In the genomic region with DNA sequence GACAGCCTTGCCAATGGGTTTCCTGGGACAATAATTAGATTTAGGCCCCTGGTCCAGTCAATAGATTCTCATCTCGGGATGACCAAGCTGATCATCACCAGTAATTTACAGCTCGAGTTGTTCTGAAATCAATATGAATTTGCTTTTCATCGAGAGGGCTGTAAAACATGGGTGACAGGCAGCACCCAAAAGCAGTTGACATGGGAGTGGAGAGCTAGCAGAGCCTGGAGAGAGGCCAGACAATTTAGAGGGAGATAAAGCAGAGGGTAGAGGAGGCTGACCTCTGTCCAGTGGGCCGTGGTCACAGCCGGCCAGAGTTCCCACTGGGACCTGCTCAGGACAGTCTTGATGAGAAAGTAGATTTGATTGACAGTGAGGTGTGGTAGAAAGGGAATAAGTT, we compare ENCODE assay signal across 22 cellular contexts.
"Had no signal": no experiment of that assay in that cellular context is flagged by ENCODE, and none has a peak within 500 bp of the region (broad histone marks: within the 10 kb centered on the region; RNA-seq: fewer than 3 reads in every experiment).

No MANE protein-coding gene starts in this region.

- H3K36me3 ChIP-seq: colonic mucosa, esophagus squamous epithelium, gastrocnemius medialis, gastroesophageal sphincter, heart left ventricle, heart right ventricle had no signal

- H3K27me3 ChIP-seq: colonic mucosa had no signal

- H3K4me3 ChIP-seq: colonic mucosa, coronary artery, dorsolateral prefrontal cortex, esophagus squamous epithelium, gastrocnemius medialis, gastroesophageal sphincter, heart left ventricle, heart right ventricle had no signal

- H3K4me3 Mint-ChIP-seq: dendritic cell treated with granulocyte-macrophage colony-stimulating factor and Interleukin-4, amounts not matched to agents 40 ng/mL and 50 ng/mL, for 4 days; effector memory CD8-positive, alpha-beta T cell; endodermal cell had no signal

- H3K9me3 Mint-ChIP-seq: dendritic cell treated with granulocyte-macrophage colony-stimulating factor and Interleukin-4, amounts not matched to agents 40 ng/mL and 50 ng/mL, for 4 days; effector memory CD8-positive, alpha-beta T cell; endodermal cell had no signal

- H3K9me3 ChIP-seq: colonic mucosa, esophagus squamous epithelium, gastrocnemius medialis, gastroesophageal sphincter, heart left ventricle, heart right ventricle had no signal

- H3K4me1 ChIP-seq: colonic mucosa, esophagus squamous epithelium, foreskin keratinocyte, gastrocnemius medialis, heart left ventricle, heart right ventricle had no signal

- H3K27ac ChIP-seq: colonic mucosa, coronary artery, dorsolateral prefrontal cortex, epithelial cell of prostate, esophagus squamous epithelium, foreskin keratinocyte, gastrocnemius medialis, gastroesophageal sphincter, heart left ventricle, heart right ventricle had no signal

- H3K27ac Mint-ChIP-seq: dendritic cell treated with granulocyte-macrophage colony-stimulating factor and Interleukin-4, amounts not matched to agents 40 ng/mL and 50 ng/mL, for 4 days; effector memory CD8-positive, alpha-beta T cell; endodermal cell had no signal

- H3K4me1 Mint-ChIP-seq: endodermal cell had no signal

- DNase-seq: colonic mucosa; cortex of kidney; dermis blood vessel endothelial cell; dorsolateral prefrontal cortex; effector CD4-positive, alpha-beta T cell; effector CD8-positive, alpha-beta T cell; effector memory CD4-positive, alpha-beta T cell; effector memory CD8-positive, alpha-beta T cell; endodermal cell; erythroblast; esophagus squamous epithelium; foreskin fibroblast; foreskin keratinocyte; foreskin melanocyte; gastrocnemius medialis; head of caudate nucleus; heart left ventricle; heart right ventricle had no signal
